In genomic region chr18:73408434-73408833, GRCh38 we compare ENCODE assay signal across 30 cellular contexts.
DNase-seq lines count a peak whose midpoint lies in the region; ATAC-seq and TF ChIP-seq lines count a peak whose summit lies in the region.
"Had no signal": no experiment of that assay in that cellular context is flagged by ENCODE, and none has a peak within 500 bp of the region (broad histone marks: within the 10 kb centered on the region; RNA-seq: fewer than 3 reads in every experiment).

No MANE protein-coding gene starts in this region.

- DNase-seq in ELF-1 (ENCODE audit: low read depth, low spot score) (peak; percentile 24), RPMI7951 (ENCODE audit: low read depth) (peak; percentile 54), fibroblast of pulmonary artery (ENCODE audit: low read depth) (peak; percentile 18), kidney tubule cell (ENCODE audit: low spot score) (peak; percentile 67)
- no peak for DNase-seq in activated T-helper 1 cell treated with anti-CD3 and anti-CD28 coated beads, Interleukin-12 subunit alpha, Interleukin-12 subunit beta, Interleukin-2, Interleukin-4 antibody, amounts not matched to agents 30 ng/mL and 10 ng/mL and 1 ng/mL, durations not matched to agents 14 hours and 24 hours and 36 hours (ENCODE audit: low spot score)
- no peak for DNase-seq in activated naive CD4-positive, alpha-beta T cell treated with anti-CD3 and anti-CD28 coated beads, Interleukin-2, amount 50 U/mL, for 16 hours
- DNase-seq: activated CD4-positive, alpha-beta T cell treated with anti-CD3 and anti-CD28 coated beads, Interleukin-2, amount 50 U/mL, for 48 hours; activated CD4-positive, CD25-positive, alpha-beta regulatory T cell; activated CD8-positive, alpha-beta memory T cell treated with anti-CD3 and anti-CD28 coated beads, Interleukin-2, amount 50 U/mL, for 4 hours; BE2C; CD8-positive, alpha-beta memory T cell; glutamatergic neuron; NCI-H1048; NCI-H1694 treated with DMSO at 0.1 percent for 48 hours; NCI-H524 treated with DMSO at 0.1 percent for 48 hours; Peyer's patch; posterior cingulate gyrus; sigmoid colon; stimulated activated CD4-positive, alpha-beta T cell treated with anti-CD3 and anti-CD28 coated beads, Interleukin-4, amount 100 ng/mL, for 4 hours; T1000; upper lobe of right lung had no signal

- H3K4me1 Mint-ChIP-seq in activated T-helper 1 cell treated with anti-CD3 and anti-CD28 coated beads, Interleukin-12 subunit alpha, Interleukin-12 subunit beta, Interleukin-2, Interleukin-4 antibody, amounts not matched to agents 30 ng/mL and 10 ng/mL and 1 ng/mL, durations not matched to agents 14 hours and 24 hours and 36 hours (ENCODE audit: low read depth): no peaks in the 10 kb centered on the region
- H3K4me1 Mint-ChIP-seq: activated T-helper 17 cell treated with anti-CD3 and anti-CD28 coated beads, Interleukin-2, amount 50 U/mL, for 72 hours; CD8-positive, alpha-beta memory T cell; stimulated activated memory B cell treated with anti-CD40 and anti-IgM and Interleukin-4, amounts not matched to agents 10 μg/mL and 1 μg/mL and 100 μg/mL, for 72 hours had no signal

- peaks cover 4% of the 10 kb centered on the region for H3K9me3 Mint-ChIP-seq in activated T-helper 1 cell treated with anti-CD3 and anti-CD28 coated beads, Interleukin-12 subunit alpha, Interleukin-12 subunit beta, Interleukin-2, Interleukin-4 antibody, amounts not matched to agents 30 ng/mL and 10 ng/mL and 1 ng/mL, durations not matched to agents 14 hours and 24 hours and 36 hours
- H3K9me3 Mint-ChIP-seq: stimulated activated memory B cell treated with anti-CD40 and anti-IgM and Interleukin-4, amounts not matched to agents 10 μg/mL and 1 μg/mL and 100 μg/mL, for 72 hours had no signal

- H3K4me3 ChIP-seq in fibroblast of pulmonary artery (replicated peaks; ENCODE audit: low read depth, low read length): no peak overlapping the region
- H3K4me3 ChIP-seq: ascending aorta, Peyer's patch, sigmoid colon, suprapubic skin, upper lobe of right lung had no signal

- intact Hi-C loops in activated T-helper 1 cell treated with anti-CD3 and anti-CD28 coated beads, Interleukin-12 subunit alpha, Interleukin-12 subunit beta, Interleukin-2, Interleukin-4 antibody, amounts not matched to agents 30 ng/mL and 10 ng/mL and 1 ng/mL, durations not matched to agents 14 hours and 24 hours and 36 hours (cut with micrococcal nuclease): no loop called here

- no peak for ATAC-seq in HG03354 (IDR thresholded peaks at IDR 0.05; ENCODE audit: poor library complexity, severe bottlenecking, unreplicated experiment)
- no peak for ATAC-seq in HG02885 (IDR thresholded peaks at IDR 0.05; ENCODE audit: poor library complexity, unreplicated experiment)
- ATAC-seq: activated T-helper 17 cell treated with anti-CD3 and anti-CD28 coated beads, Interleukin-2, amount 50 U/mL, for 72 hours; HCT116; left lobe of liver; stimulated activated memory B cell treated with anti-CD40 and anti-IgM and Interleukin-4, amounts not matched to agents 10 μg/mL and 1 μg/mL and 100 μg/mL, for 72 hours; upper lobe of right lung had no signal

- H3K27ac Mint-ChIP-seq in activated T-helper 1 cell treated with anti-CD3 and anti-CD28 coated beads, Interleukin-12 subunit alpha, Interleukin-12 subunit beta, Interleukin-2, Interleukin-4 antibody, amounts not matched to agents 30 ng/mL and 10 ng/mL and 1 ng/mL, durations not matched to agents 14 hours and 24 hours and 36 hours: no peak overlapping the region
- H3K27ac Mint-ChIP-seq: activated naive CD8-positive, alpha-beta T cell; activated T-helper 17 cell treated with anti-CD3 and anti-CD28 coated beads, Interleukin-2, amount 50 U/mL, for 72 hours; CD8-positive, alpha-beta memory T cell; stimulated activated memory B cell treated with anti-CD40 and anti-IgM and Interleukin-4, amounts not matched to agents 10 μg/mL and 1 μg/mL and 100 μg/mL, for 72 hours had no signal

- no peaks in the 10 kb centered on the region for H3K36me3 Mint-ChIP-seq in activated T-helper 1 cell treated with anti-CD3 and anti-CD28 coated beads, Interleukin-12 subunit alpha, Interleukin-12 subunit beta, Interleukin-2, Interleukin-4 antibody, amounts not matched to agents 30 ng/mL and 10 ng/mL and 1 ng/mL, durations not matched to agents 14 hours and 24 hours and 36 hours (ENCODE audit: low read depth)
- H3K36me3 Mint-ChIP-seq: activated naive CD8-positive, alpha-beta T cell; CD8-positive, alpha-beta memory T cell; stimulated activated memory B cell treated with anti-CD40 and anti-IgM and Interleukin-4, amounts not matched to agents 10 μg/mL and 1 μg/mL and 100 μg/mL, for 72 hours had no signal

- no peak for TF ChIP-seq CTCF in fibroblast of pulmonary artery (IDR thresholded peaks at IDR 0.05; ENCODE audit: low read length, missing control alignments)

- no peak overlapping the region for H3K4me3 Mint-ChIP-seq in activated T-helper 1 cell treated with anti-CD3 and anti-CD28 coated beads, Interleukin-12 subunit alpha, Interleukin-12 subunit beta, Interleukin-2, Interleukin-4 antibody, amounts not matched to agents 30 ng/mL and 10 ng/mL and 1 ng/mL, durations not matched to agents 14 hours and 24 hours and 36 hours
- H3K4me3 Mint-ChIP-seq: activated naive CD8-positive, alpha-beta T cell; activated T-helper 17 cell treated with anti-CD3 and anti-CD28 coated beads, Interleukin-2, amount 50 U/mL, for 72 hours; CD8-positive, alpha-beta memory T cell; stimulated activated memory B cell treated with anti-CD40 and anti-IgM and Interleukin-4, amounts not matched to agents 10 μg/mL and 1 μg/mL and 100 μg/mL, for 72 hours had no signal

- no peaks in the 10 kb centered on the region for H3K27me3 Mint-ChIP-seq in activated T-helper 1 cell treated with anti-CD3 and anti-CD28 coated beads, Interleukin-12 subunit alpha, Interleukin-12 subunit beta, Interleukin-2, Interleukin-4 antibody, amounts not matched to agents 30 ng/mL and 10 ng/mL and 1 ng/mL, durations not matched to agents 14 hours and 24 hours and 36 hours (ENCODE audit: insufficient read depth)
- H3K27me3 Mint-ChIP-seq: activated naive CD8-positive, alpha-beta T cell; activated T-helper 17 cell treated with anti-CD3 and anti-CD28 coated beads, Interleukin-2, amount 50 U/mL, for 72 hours; CD8-positive, alpha-beta memory T cell; stimulated activated memory B cell treated with anti-CD40 and anti-IgM and Interleukin-4, amounts not matched to agents 10 μg/mL and 1 μg/mL and 100 μg/mL, for 72 hours had no signal

Comparison
In these comparisons a context has a peak if more than half of its experiments do, and no peak if none do; other contexts are left out.
1. DNase-seq: peak in ELF-1 (single experiment), RPMI7951 (single experiment), fibroblast of pulmonary artery (single experiment) and kidney tubule cell (single experiment); none in activated T-helper 1 cell treated with anti-CD3 and anti-CD28 coated beads, Interleukin-12 subunit alpha, Interleukin-12 subunit beta, Interleukin-2, Interleukin-4 antibody, amounts not matched to agents 30 ng/mL and 10 ng/mL and 1 ng/mL, durations not matched to agents 14 hours and 24 hours and 36 hours (single experiment) and activated naive CD4-positive, alpha-beta T cell treated with anti-CD3 and anti-CD28 coated beads, Interleukin-2, amount 50 U/mL, for 16 hours (single experiment).